Comparison of ENCODE assay signal across 12 cellular contexts in the genomic region with DNA sequence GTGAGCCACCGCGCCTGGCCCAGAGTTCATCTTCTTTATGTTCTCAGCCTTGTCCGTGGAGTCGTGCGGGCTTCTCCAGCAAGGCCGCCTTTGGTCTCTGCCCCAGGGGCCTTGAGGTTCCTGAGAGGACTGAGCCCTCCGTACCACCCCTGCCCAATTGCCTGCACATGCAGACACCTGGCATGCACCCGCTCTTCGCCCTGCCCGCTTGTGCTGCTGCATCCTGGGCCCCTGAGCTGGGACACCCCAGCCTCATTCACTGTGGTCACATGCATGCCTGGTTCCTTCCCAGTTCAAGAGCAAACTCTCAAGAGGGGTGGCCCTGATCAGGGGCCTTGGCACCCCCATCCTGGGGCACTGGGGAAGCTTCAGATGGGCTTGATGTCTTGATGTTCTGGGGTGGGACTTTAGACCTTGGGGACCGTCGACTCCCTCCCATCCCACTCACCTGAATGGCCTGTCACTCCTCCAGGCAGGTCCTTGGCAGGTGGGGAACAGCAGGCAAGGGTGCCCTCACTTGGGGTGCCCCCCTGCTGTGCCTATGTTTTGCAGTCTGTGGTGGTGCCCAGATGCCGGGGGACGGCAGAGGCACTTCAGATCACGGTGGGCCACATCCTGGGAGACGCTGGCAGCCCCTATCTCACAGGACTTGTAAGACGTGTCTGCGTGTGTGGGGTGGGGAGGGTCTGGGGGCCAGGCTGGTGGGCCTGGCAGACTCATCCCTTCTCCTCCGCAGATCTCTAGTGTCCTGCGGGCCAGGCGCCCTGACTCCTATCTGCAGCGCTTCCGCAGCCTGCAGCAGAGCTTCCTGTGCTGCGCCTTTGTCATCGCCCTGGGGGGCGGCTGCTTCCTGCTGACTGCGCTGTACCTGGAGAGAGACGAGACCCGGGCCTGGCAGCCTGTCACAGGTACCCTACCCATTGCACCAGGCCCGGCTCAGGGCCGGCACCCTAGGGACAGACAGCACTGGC. TPM values are rescaled to one million over a fixed set of nuclear protein-coding genes. Genes with fewer than 3 reads are reported as not detected.
DNase-seq lines count a peak whose midpoint lies in the region; ATAC-seq and TF ChIP-seq lines count a peak whose summit lies in the region.
"Had no signal": no experiment of that assay in that cellular context is flagged by ENCODE, and none has a peak within 500 bp of the region (broad histone marks: within the 10 kb centered on the region; RNA-seq: fewer than 3 reads in every experiment).

No MANE protein-coding gene starts in this region.

- no peaks in the 10 kb centered on the region for H3K27me3 Mint-ChIP-seq in effector memory CD8-positive, alpha-beta T cell

- no peak overlapping the region for H2BK120ac ChIP-seq in mesendoderm (ENCODE audit: low read depth, low read length)

- H3K36me3 Mint-ChIP-seq in effector memory CD8-positive, alpha-beta T cell (ENCODE audit: insufficient read depth): no peaks in the 10 kb centered on the region
- H3K36me3 Mint-ChIP-seq: type B pancreatic cell had no signal

- no peaks in the 10 kb centered on the region for H3K36me3 ChIP-seq in GM06990 (ENCODE audit: control insufficient read depth, insufficient read depth, low read length)
- no peaks in the 10 kb centered on the region for H3K36me3 ChIP-seq in mesendoderm (ENCODE audit: control insufficient read depth, insufficient read depth, low read length)

- H3K23ac ChIP-seq in mesendoderm (ENCODE audit: low read length): no peak overlapping the region

- no peak overlapping the region for H3K18ac ChIP-seq in mesendoderm (ENCODE audit: low read length)

- DNase-seq in GM06990 (ENCODE audit: extremely low read depth, insufficient read length) (no peak), HPDE6-E6E7 (ENCODE audit: extremely low spot score) (no peak), mesendoderm (no peak)
- peak; percentile 20 to 30 for DNase-seq in activated CD8-positive, alpha-beta memory T cell treated with anti-CD3 and anti-CD28 coated beads for 4 hours (ENCODE audit: low read depth in 2 of 2)
- peak; percentile 32 to 42 (median 38) for DNase-seq in effector memory CD8-positive, alpha-beta T cell
- DNase-seq in stimulated activated CD4-positive, alpha-beta T cell treated with anti-CD3 and anti-CD28 coated beads, TNF-alpha, amount 100 ng/mL, for 4 hours (ENCODE audit: low read depth in 3 of 3): peak; percentile 28 to 45 (median 31)
- DNase-seq: Calu3, foreskin melanocyte, NCI-H1092 had no signal

- no peak overlapping the region for H3K9ac ChIP-seq in mesendoderm (ENCODE audit: low read length)

- H3K4me3 ChIP-seq in GM06990 (replicated peaks; ENCODE audit: low read depth, low read length) (peak overlapping the region; percentile 21), mesendoderm (ENCODE audit: low read length) (no peak overlapping the region)

- peaks cover 44 to 45% of the 10 kb centered on the region in 2 donors for H3K4me1 Mint-ChIP-seq in effector memory CD8-positive, alpha-beta T cell (ENCODE audit: low read depth in 2 of 2)

- no peaks in the 10 kb centered on the region for H3K9me3 Mint-ChIP-seq in effector memory CD8-positive, alpha-beta T cell
- H3K9me3 Mint-ChIP-seq: type B pancreatic cell had no signal

- WGBS in mesendoderm (ENCODE audit: extremely low coverage, insufficient coverage, low lambda C conversion rate): no CpG with 5 or more reads among the region's 31 CpGs

- H3K27ac Mint-ChIP-seq in effector memory CD8-positive, alpha-beta T cell: peak overlapping the region; percentile 88 to 96

- no peaks in the 10 kb centered on the region for H3K79me2 ChIP-seq in mesendoderm (ENCODE audit: control insufficient read depth, insufficient read depth, low read length)

- H4K5ac ChIP-seq in mesendoderm (ENCODE audit: low read length): no peak overlapping the region

- H2BK15ac ChIP-seq in mesendoderm (replicated peaks; ENCODE audit: low read depth): no peak overlapping the region

- H3K27ac ChIP-seq in mesendoderm (ENCODE audit: low read depth, low read length): no peak overlapping the region

- peak; percentile 93 for ATAC-seq in effector memory CD8-positive, alpha-beta T cell (replicated peaks)
- ATAC-seq in GM21825 (IDR thresholded peaks at IDR 0.05; ENCODE audit: unreplicated experiment): no peak
- ATAC-seq in HG02642 (IDR thresholded peaks at IDR 0.05; ENCODE audit: poor library complexity, unreplicated experiment): no peak

- no peak overlapping the region for H2AK5ac ChIP-seq in mesendoderm (ENCODE audit: low read length)

- H4K8ac ChIP-seq in mesendoderm (ENCODE audit: low read depth, low read length): no peak overlapping the region

- H3K4ac ChIP-seq in mesendoderm (ENCODE audit: low read depth, low read length): no peak overlapping the region

- no peak overlapping the region for H3K56ac ChIP-seq in mesendoderm (ENCODE audit: low read length)

- H3K4me3 Mint-ChIP-seq in effector memory CD8-positive, alpha-beta T cell: peak overlapping the region; percentile 91 to 93
- H3K4me3 Mint-ChIP-seq: type B pancreatic cell had no signal

- H3K27me3 ChIP-seq in GM06990 (replicated peaks; ENCODE audit: control insufficient read depth, insufficient read depth, low read length) (no peaks in the 10 kb centered on the region; the same call in 1 of the 2 replicates), mesendoderm (ENCODE audit: insufficient read depth, low read length, poor library complexity) (no peaks in the 10 kb centered on the region)

- no peak overlapping the region for H3K4me2 ChIP-seq in mesendoderm (ENCODE audit: low read length)

- H3K4me1 ChIP-seq in mesendoderm (ENCODE audit: control insufficient read depth, low read depth, low read length): no peaks in the 10 kb centered on the region

- no peak for TF ChIP-seq CTCF in GM06990 (IDR thresholded peaks at IDR 0.05; ENCODE audit: insufficient read depth, low read length, poor library complexity, severe bottlenecking)

- H3K79me1 ChIP-seq in mesendoderm (ENCODE audit: low read length): no peaks in the 10 kb centered on the region

- H2BK5ac ChIP-seq in mesendoderm (ENCODE audit: low read length): no peak overlapping the region

RNA-seq across cellular contexts. Expression of a gene that starts 12.7 kb away (rescaled TPM):
- polyA plus RNA-seq in mesendoderm (2013, experiment 1 of 2): 0.24 TPM
- 0.15 TPM for polyA plus RNA-seq in mesendoderm (2013, experiment 2 of 2)

RNA-seq across cellular contexts. Expression of a gene that starts 52.2 kb away (rescaled TPM):
- 0.10 TPM for polyA plus RNA-seq in mesendoderm (2013, experiment 1 of 2)
- 0.06 TPM for polyA plus RNA-seq in mesendoderm (2013, experiment 2 of 2)

Comparison
In these comparisons a context has a peak if more than half of its experiments do, and no peak if none do; other contexts are left out.
1. DNase-seq: peak in activated CD8-positive, alpha-beta memory T cell treated with anti-CD3 and anti-CD28 coated beads for 4 hours (2 of 2), effector memory CD8-positive, alpha-beta T cell (3 of 3) and stimulated activated CD4-positive, alpha-beta T cell treated with anti-CD3 and anti-CD28 coated beads, TNF-alpha, amount 100 ng/mL, for 4 hours (3 of 3); none in GM06990 (single experiment), HPDE6-E6E7 (single experiment) and mesendoderm (single experiment).